In the genomic region with DNA sequence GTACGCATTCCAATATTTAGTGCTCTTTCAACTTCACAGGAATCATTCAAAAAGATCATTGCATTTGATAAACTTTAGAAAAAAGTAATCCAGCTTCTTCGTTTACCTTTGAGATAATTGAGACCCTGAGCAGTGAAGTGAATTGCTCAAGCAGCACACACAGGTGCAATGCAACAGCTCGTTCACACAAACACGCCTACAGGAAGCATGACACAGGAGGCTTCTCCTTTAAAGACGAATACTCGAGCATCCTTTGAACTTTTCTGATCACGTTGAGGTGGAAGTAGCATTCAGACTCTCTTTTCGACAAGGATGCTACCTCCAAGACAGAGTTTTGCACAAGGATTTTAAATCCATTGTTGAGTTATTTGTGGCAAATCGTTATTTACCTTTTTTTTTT, we compare ENCODE assay signal across 16 cellular contexts. TPM values are rescaled to one million over a fixed set of nuclear protein-coding genes. Genes with fewer than 3 reads are reported as not detected.
A peak's percentile ranks its signal among the peaks of the same experiment; 100 is the strongest.
DNase-seq lines count a peak whose midpoint lies in the region; ATAC-seq and TF ChIP-seq lines count a peak whose summit lies in the region.
"Had no signal": no experiment of that assay in that cellular context is flagged by ENCODE, and none has a peak within 500 bp of the region (broad histone marks: within the 10 kb centered on the region; RNA-seq: fewer than 3 reads in every experiment).

No MANE protein-coding gene starts in this region.

- CTCF ChIA-PET in activated CD4-positive, alpha-beta T cell treated with anti-CD3 and anti-CD28 coated beads, Interleukin-2, amount 10 ng/mL, durations not matched to agents 7 days and 5 days (lab: Charles Lee): interaction anchor here (0.6 to 1.1 kb wide), 2 partner anchors 433 to 540 kb away, joined by 3 to 6 read pairs; no protein-coding TSS in a partner anchor

- H3K27me3 ChIP-seq in lower lobe of right lung (ENCODE audit: low read depth): no peaks in the 10 kb centered on the region
- H3K27me3 ChIP-seq: BE2C, colonic mucosa had no signal

- H3K27ac ChIP-seq in lower lobe of right lung: no peak overlapping the region
- H3K27ac ChIP-seq: colonic mucosa, psoas muscle, thoracic aorta had no signal

- H3K36me3 ChIP-seq in lower lobe of right lung: no peaks in the 10 kb centered on the region
- H3K36me3 ChIP-seq: BE2C, colonic mucosa, thoracic aorta had no signal

- peak; percentile 10 for DNase-seq in stimulated activated CD8-positive, alpha-beta memory T cell treated with anti-CD3 and anti-CD28 coated beads, Interleukin-12 subunit alpha, Interleukin-12 subunit beta, amount 100 ng/mL, for 24 hours (ENCODE audit: extremely low read depth)
- DNase-seq in stimulated activated CD8-positive, alpha-beta memory T cell treated with anti-CD3 and anti-CD28 coated beads, Interleukin-4, amount 100 ng/mL, for 48 hours: no peak
- DNase-seq in activated CD4-positive, alpha-beta T cell treated with anti-CD3 and anti-CD28 coated beads, Interleukin-2, amount 10 ng/mL, durations not matched to agents 7 days and 5 days: peak; percentile 59
- DNase-seq in activated naive CD8-positive, alpha-beta T cell treated with anti-CD3 and anti-CD28 coated beads, Interleukin-2, amount 50 U/mL, for 24 hours: no peak
- DNase-seq in KBM-7 (no peak), NCI-H146 (lab: John Stamatoyannopoulos, UW) (no peak), lower lobe of right lung (no peak)
- DNase-seq: BE2C, colonic mucosa, NCI-H1092 treated with DMSO at 0.1 percent for 48 hours, psoas muscle, SHP77 had no signal

- H3K4me1 Mint-ChIP-seq in activated CD4-positive, alpha-beta T cell treated with anti-CD3 and anti-CD28 coated beads, Interleukin-2, amount 10 ng/mL, durations not matched to agents 7 days and 5 days: peaks cover 28% of the 10 kb centered on the region
- peaks cover 11% of the 10 kb centered on the region for H3K4me1 Mint-ChIP-seq in activated naive CD8-positive, alpha-beta T cell treated with anti-CD3 and anti-CD28 coated beads, Interleukin-2, amount 50 U/mL, for 24 hours
- H3K4me1 Mint-ChIP-seq: IgD-negative memory B cell, nephron had no signal

- intact Hi-C loops in lower lobe of right lung (cut with DNase I): no loop called here

- H3K4me3 Mint-ChIP-seq in activated CD4-positive, alpha-beta T cell treated with anti-CD3 and anti-CD28 coated beads, Interleukin-2, amount 10 ng/mL, durations not matched to agents 7 days and 5 days: no peak overlapping the region
- peak overlapping the region; percentile 56 for H3K4me3 Mint-ChIP-seq in activated naive CD8-positive, alpha-beta T cell treated with anti-CD3 and anti-CD28 coated beads, Interleukin-2, amount 50 U/mL, for 24 hours
- H3K4me3 Mint-ChIP-seq: nephron had no signal

- TF ChIP-seq CTCF in lower lobe of right lung (IDR thresholded peaks at IDR 0.05): no peak

- H3K9me3 ChIP-seq in lower lobe of right lung: no peaks in the 10 kb centered on the region
- H3K9me3 ChIP-seq: BE2C, colonic mucosa, psoas muscle, thoracic aorta had no signal

- H3K36me3 Mint-ChIP-seq in activated CD4-positive, alpha-beta T cell treated with anti-CD3 and anti-CD28 coated beads, Interleukin-2, amount 10 ng/mL, durations not matched to agents 7 days and 5 days (ENCODE audit: low read depth): no peaks in the 10 kb centered on the region
- no peaks in the 10 kb centered on the region for H3K36me3 Mint-ChIP-seq in activated naive CD8-positive, alpha-beta T cell treated with anti-CD3 and anti-CD28 coated beads, Interleukin-2, amount 50 U/mL, for 24 hours (ENCODE audit: low read depth)

- H3K4me1 ChIP-seq in lower lobe of right lung: peaks cover 4% of the 10 kb centered on the region
- H3K4me1 ChIP-seq: BE2C, psoas muscle had no signal

- H3K4me3 ChIP-seq in lower lobe of right lung: no peak overlapping the region
- H3K4me3 ChIP-seq: colonic mucosa, lung, psoas muscle, thoracic aorta had no signal

- H3K27ac Mint-ChIP-seq in activated CD4-positive, alpha-beta T cell treated with anti-CD3 and anti-CD28 coated beads, Interleukin-2, amount 10 ng/mL, durations not matched to agents 7 days and 5 days: peak overlapping the region; percentile 76
- no peak overlapping the region for H3K27ac Mint-ChIP-seq in activated naive CD8-positive, alpha-beta T cell treated with anti-CD3 and anti-CD28 coated beads, Interleukin-2, amount 50 U/mL, for 24 hours
- H3K27ac Mint-ChIP-seq: nephron had no signal

- no peaks in the 10 kb centered on the region for H3K27me3 Mint-ChIP-seq in activated CD4-positive, alpha-beta T cell treated with anti-CD3 and anti-CD28 coated beads, Interleukin-2, amount 10 ng/mL, durations not matched to agents 7 days and 5 days
- no peaks in the 10 kb centered on the region for H3K27me3 Mint-ChIP-seq in activated naive CD8-positive, alpha-beta T cell treated with anti-CD3 and anti-CD28 coated beads, Interleukin-2, amount 50 U/mL, for 24 hours

- POLR2A ChIA-PET in activated CD4-positive, alpha-beta T cell treated with anti-CD3 and anti-CD28 coated beads, Interleukin-2, amount 10 ng/mL, durations not matched to agents 7 days and 5 days (lab: Charles Lee): no interaction called here

- ATAC-seq in activated naive CD8-positive, alpha-beta T cell treated with anti-CD3 and anti-CD28 coated beads, Interleukin-2, amount 50 U/mL, for 24 hours: peak; percentile 36
- no peak for ATAC-seq in lower lobe of right lung
- ATAC-seq: psoas muscle had no signal

- in situ Hi-C loops in KBM-7 (cut with MboI; ENCODE audit: low pct_unique_long_range_greater_than_20kb, low sequenced_read_pairs): loop anchor here (25.0 kb wide), 2 partner anchors 427 to 1027 kb away; no protein-coding TSS in a partner anchor

- no peaks in the 10 kb centered on the region for H3K9me3 Mint-ChIP-seq in activated CD4-positive, alpha-beta T cell treated with anti-CD3 and anti-CD28 coated beads, Interleukin-2, amount 10 ng/mL, durations not matched to agents 7 days and 5 days
- H3K9me3 Mint-ChIP-seq in activated naive CD8-positive, alpha-beta T cell treated with anti-CD3 and anti-CD28 coated beads, Interleukin-2, amount 50 U/mL, for 24 hours: no peaks in the 10 kb centered on the region

RNA-seq across cellular contexts. Expression of gene RSU1, which starts 18.0 kb away (rescaled TPM):
- total RNA-seq in activated CD4-positive, alpha-beta T cell treated with anti-CD3 and anti-CD28 coated beads, Interleukin-2, amount 10 ng/mL, durations not matched to agents 7 days and 5 days: 100 to 1,000 TPM in 1 of 2 experiments, 10 to 100 TPM in 1; 79.5 to 106 TPM
- total RNA-seq in lower lobe of right lung: 81.6 TPM

Comparison
In these comparisons a context has a peak if more than half of its experiments do, and no peak if none do; other contexts are left out.
1. DNase-seq: peak in stimulated activated CD8-positive, alpha-beta memory T cell treated with anti-CD3 and anti-CD28 coated beads, Interleukin-12 subunit alpha, Interleukin-12 subunit beta, amount 100 ng/mL, for 24 hours (single experiment) and activated CD4-positive, alpha-beta T cell treated with anti-CD3 and anti-CD28 coated beads, Interleukin-2, amount 10 ng/mL, durations not matched to agents 7 days and 5 days (single experiment); none in stimulated activated CD8-positive, alpha-beta memory T cell treated with anti-CD3 and anti-CD28 coated beads, Interleukin-4, amount 100 ng/mL, for 48 hours (single experiment), activated naive CD8-positive, alpha-beta T cell treated with anti-CD3 and anti-CD28 coated beads, Interleukin-2, amount 50 U/mL, for 24 hours (single experiment), KBM-7 (single experiment), NCI-H146 (single experiment) and lower lobe of right lung (single experiment).